Comparison of ENCODE assay signal across 11 cellular contexts in genomic region chr3:171654809-171655208, GRCh38.
A peak's percentile ranks its signal among the peaks of the same experiment; 100 is the strongest.
DNase-seq lines count a peak whose midpoint lies in the region; ATAC-seq, FAIRE-seq and TF ChIP-seq lines count a peak whose summit lies in the region.
"Had no signal": no experiment of that assay in that cellular context is flagged by ENCODE, and none has a peak within 500 bp of the region (broad histone marks: within the 10 kb centered on the region; RNA-seq: fewer than 3 reads in every experiment).

No MANE protein-coding gene starts in this region.

- H3K27me3 ChIP-seq in liver (ENCODE audit: control insufficient read depth in 4 of 4, insufficient read depth in 4 of 4, low read length in 3 of 4) (no peaks in the 10 kb centered on the region), HepG2 (ENCODE audit: control insufficient read depth in 1 of 2, insufficient read depth in 2 of 2, low read length in 2 of 2) (no peaks in the 10 kb centered on the region), esophagus squamous epithelium (no peaks in the 10 kb centered on the region), BE2C (no peaks in the 10 kb centered on the region)

- no peak overlapping the region for H3K4me3 Mint-ChIP-seq in nephron progenitor cell
- H3K4me3 Mint-ChIP-seq: activated naive CD8-positive, alpha-beta T cell; T-helper 1 cell treated with Interleukin-12 subunit alpha and Interleukin-12 subunit beta and Interleukin-4 antibody, amounts not matched to agents 30 μg/mL and 1 μg/mL, for 36 hours had no signal

- H3K79me2 ChIP-seq in HepG2 (ENCODE audit: insufficient read depth, low read length): no peaks in the 10 kb centered on the region

- H3K36me3 ChIP-seq in liver (ENCODE audit: control insufficient read depth in 4 of 4, insufficient read depth in 3 of 4, low read depth in 1 of 4, low read length in 3 of 4) (peaks cover 3 to 36% (median 18%) of the 10 kb centered on the region in 4 donors), HepG2 (replicated peaks in 1 of 2; ENCODE audit: control insufficient read depth in 1 of 2, insufficient read depth in 2 of 2, low read length in 2 of 2) (peaks cover 10 to 70% of the 10 kb centered on the region in 2 experiments), esophagus squamous epithelium (peaks cover 0 to 69% (median 5%) of the 10 kb centered on the region in 3 donors), BE2C (no peaks in the 10 kb centered on the region)

- TF ChIP-seq POLR2A in HepG2 (IDR thresholded peaks at IDR 0.05; ENCODE audit: insufficient read depth in 1 of 2, low read depth in 2 of 2, low read length in 2 of 2): no peak
- no peak for TF ChIP-seq POLR2A in esophagus squamous epithelium (IDR thresholded peaks at IDR 0.05)

- H3K9ac ChIP-seq in liver (ENCODE audit: low read depth in 1 of 2, low read length in 2 of 2) (no peak overlapping the region), HepG2 (ENCODE audit: insufficient read depth, low read depth, low read length) (no peak overlapping the region)

- no peaks in the 10 kb centered on the region for H3K9me3 Mint-ChIP-seq in nephron progenitor cell
- H3K9me3 Mint-ChIP-seq: T-helper 1 cell treated with Interleukin-12 subunit alpha and Interleukin-12 subunit beta and Interleukin-4 antibody, amounts not matched to agents 30 μg/mL and 1 μg/mL, for 36 hours had no signal

- FAIRE-seq in HepG2 (lab: Jason Lieb, UNC): no peak
- FAIRE-seq: islet of Langerhans had no signal

- no peak for ATAC-seq in HepG2
- ATAC-seq in HG02759 (IDR thresholded peaks at IDR 0.05; ENCODE audit: unreplicated experiment): no peak

- TF ChIP-seq RAD21 in liver (IDR thresholded peaks at IDR 0.05) (peak; percentile 20 to 44), HepG2 (CRISPR knock-in tag; IDR thresholded peaks at IDR 0.05) (no peak)

- BruUV-seq in HepG2 (replicated peaks; lab: Mats Ljungman, UMichigan): no TSS peak

- POLR2A ChIA-PET in HepG2 (lab: Yijun Ruan, JAX): no interaction called here

- H3K4me1 ChIP-seq in liver (ENCODE audit: control insufficient read depth in 4 of 4, insufficient read depth in 4 of 4, low read length in 3 of 4): peaks cover 0 to 8% (median 5%) of the 10 kb centered on the region in 4 donors
- no peaks in the 10 kb centered on the region for H3K4me1 ChIP-seq in HepG2 (ENCODE audit: insufficient read depth, low read length)
- H3K4me1 ChIP-seq in esophagus squamous epithelium: peaks cover 4 to 30% (median 15%) of the 10 kb centered on the region in 3 donors
- peaks cover 3% of the 10 kb centered on the region; the same call in 1 of the 2 replicates for H3K4me1 ChIP-seq in BE2C

- no peaks in the 10 kb centered on the region for H4K20me1 ChIP-seq in HepG2 (ENCODE audit: insufficient read depth, low read length)

- H3K4me2 ChIP-seq in HepG2 (ENCODE audit: low read depth, low read length): no peak overlapping the region

- H3K27ac Mint-ChIP-seq in nephron progenitor cell: no peak overlapping the region
- H3K27ac Mint-ChIP-seq: activated naive CD8-positive, alpha-beta T cell; T-helper 1 cell treated with Interleukin-12 subunit alpha and Interleukin-12 subunit beta and Interleukin-4 antibody, amounts not matched to agents 30 μg/mL and 1 μg/mL, for 36 hours had no signal

- H2AFZ ChIP-seq in HepG2 (ENCODE audit: low read length): no peak overlapping the region

- CTCF ChIA-PET in HepG2 (lab: Yijun Ruan, JAX; ENCODE audit: low intra/inter-chr PET ratio, low total read pairs): no interaction called here

- H3K36me3 Mint-ChIP-seq in nephron progenitor cell (ENCODE audit: low read depth): no peaks in the 10 kb centered on the region
- H3K36me3 Mint-ChIP-seq: activated naive CD8-positive, alpha-beta T cell had no signal

- in situ Hi-C loops in HepG2 (cut with HindIII; ENCODE audit: extremely low pct_ligation_motif_present, low pct_unique_long_range_greater_than_20kb): no loop called here

- 20% methylated on average over 3 of the region's 3 CpGs for WGBS in liver
- WGBS in HepG2 (ENCODE audit: low lambda C conversion rate): 97% methylated on average over 3 of the region's 3 CpGs
- WGBS in esophagus squamous epithelium, 2 donors: 5 to 9% methylated on average over 3 of the region's 3 CpGs

- no peaks in the 10 kb centered on the region for H3K9me3 ChIP-seq in liver (ENCODE audit: control insufficient read depth in 4 of 4, low read length in 3 of 4)
- H3K9me3 ChIP-seq in HepG2 (ENCODE audit: low read length): no peaks in the 10 kb centered on the region
- no peaks in the 10 kb centered on the region for H3K9me3 ChIP-seq in esophagus squamous epithelium
- no peaks in the 10 kb centered on the region for H3K9me3 ChIP-seq in BE2C

- no peak for TF ChIP-seq EP300 in HepG2 (IDR thresholded peaks at IDR 0.05; ENCODE audit: low read depth in 2 of 2, low read length in 2 of 2)
- no peak for TF ChIP-seq EP300 in HepG2 (CRISPR knock-in tag; IDR thresholded peaks at IDR 0.05; ENCODE audit: borderline replicate concordance)

- H3K4me1 Mint-ChIP-seq in nephron progenitor cell: no peaks in the 10 kb centered on the region

- TF ChIP-seq CTCF in liver (IDR thresholded peaks at IDR 0.05; ENCODE audit: low read depth, low read length, missing input control) (no peak), HepG2 (CRISPR knock-in tag; IDR thresholded peaks at IDR 0.05) (no peak), esophagus squamous epithelium (IDR thresholded peaks at IDR 0.05) (no peak), BE2C (IDR thresholded peaks at IDR 0.05; ENCODE audit: low read depth, low read length) (no peak), nephron progenitor cell (IDR thresholded peaks at IDR 0.05) (no peak)

- DNase-seq in HepG2 (ENCODE audit: low spot score) (no peak), esophagus squamous epithelium (lab: John Stamatoyannopoulos, UW) (no peak), midbrain (lab: John Stamatoyannopoulos, UW) (peak; percentile 60), BE2C (no peak), NCI-H1092 treated with DMSO at 0.1 percent for 48 hours (lab: John Stamatoyannopoulos, UW) (no peak), nephron progenitor cell (no peak)

- H3K4me3 ChIP-seq in liver (ENCODE audit: low read depth in 1 of 3, low read length in 3 of 3) (no peak overlapping the region), HepG2 (replicated peaks in 1 of 3; ENCODE audit: insufficient read depth in 1 of 3, low read depth in 2 of 3, low read length in 3 of 3) (no peak overlapping the region), esophagus squamous epithelium (no peak overlapping the region), BE2C (ENCODE audit: low read depth, low read length) (no peak overlapping the region)

- H3K27ac ChIP-seq in liver (ENCODE audit: low read depth in 1 of 2, low read length in 2 of 2) (peak overlapping the region in 1 of 2 donors; percentile 19), HepG2 (ENCODE audit: extremely low read length, insufficient read depth, low read length) (no peak overlapping the region), esophagus squamous epithelium (peak overlapping the region; percentile 46 to 72 (median 56))

- intact Hi-C loops in HepG2 (cut with micrococcal nuclease; ENCODE audit: unreplicated experiment) (no loop called here), esophagus squamous epithelium (cut with DNase I) (no loop called here)

- no peaks in the 10 kb centered on the region for H3K27me3 Mint-ChIP-seq in nephron progenitor cell (ENCODE audit: low read depth, poor library complexity)
- H3K27me3 Mint-ChIP-seq: activated naive CD8-positive, alpha-beta T cell had no signal

TF ChIP-seq in liver, 16 proteins besides CTCF, POLR2A, EP300 and RAD21:
- TF ChIP-seq NR2F2 (IDR thresholded peaks at IDR 0.05) (peak; percentile 41), SP1 (IDR thresholded peaks at IDR 0.05) (peak; percentile 28), JUND (IDR thresholded peaks at IDR 0.05) (no peak)

TF ChIP-seq in HepG2, 621 proteins besides CTCF, POLR2A, EP300 and RAD21 (continues in another document):
- TF ChIP-seq NFE2 (CRISPR knock-in tag; IDR thresholded peaks at IDR 0.05): no peak
- no peak for TF ChIP-seq KAT2B (IDR thresholded peaks at IDR 0.05; ENCODE audit: borderline replicate concordance, low read depth, low read length)
- TF ChIP-seq ZNF101 (CRISPR knock-in tag; IDR thresholded peaks at IDR 0.05; ENCODE audit: borderline replicate concordance, low read depth): no peak
- TF ChIP-seq ZNF749 (CRISPR knock-in tag; IDR thresholded peaks at IDR 0.05; ENCODE audit: borderline replicate concordance): no peak
- no peak for TF ChIP-seq ZNF451 (CRISPR knock-in tag; IDR thresholded peaks at IDR 0.05)
- TF ChIP-seq ZUFSP (CRISPR knock-in tag; IDR thresholded peaks at IDR 0.05; ENCODE audit: borderline replicate concordance): no peak
- TF ChIP-seq MLXIP (CRISPR knock-in tag; IDR thresholded peaks at IDR 0.05; ENCODE audit: borderline replicate concordance): no peak
